27 cellular contexts compared by ENCODE assay signal in genomic region chr17:33739714-33740113, GRCh38.
"Had no signal": no experiment of that assay in that cellular context is flagged by ENCODE, and none has a peak within 500 bp of the region (broad histone marks: within the 10 kb centered on the region; RNA-seq: fewer than 3 reads in every experiment).

No MANE protein-coding gene starts in this region.

- DNase-seq: hypothalamus; immature natural killer cell; kidney; left colon; left lung; lower lobe of right lung; mammary epithelial cell; mesenchymal stem cell; naive thymus-derived CD8-positive, alpha-beta T cell; ovary; retina; right cardiac atrium; stimulated activated CD4-positive, alpha-beta T cell treated with anti-CD3 and anti-CD28 coated beads, Interleukin-12 subunit alpha, Interleukin-12 subunit beta, amount 100 ng/mL, for 4 hours; stimulated activated CD4-positive, alpha-beta T cell treated with anti-CD3 and anti-CD28 coated beads, Interleukin-15, amount 100 ng/mL, for 24 hours; stimulated activated CD4-positive, alpha-beta T cell treated with anti-CD3 and anti-CD28 coated beads, Interleukin-2, amount 100 ng/mL, for 24 hours; stimulated activated CD4-positive, alpha-beta T cell treated with anti-CD3 and anti-CD28 coated beads, Interleukin-4, amount 100 ng/mL, for 1 hour; stimulated activated naive B cell treated with anti-CD40 and anti-IgM and Interleukin-4, amounts not matched to agents 10 μg/mL and 1 μg/mL and 100 μg/mL, for 72 hours; stimulated activated naive CD8-positive, alpha-beta T cell treated with anti-CD3 and anti-CD28 coated beads, Interleukin-15, Interleukin-2, amounts not matched to agents 100 U/mL and 50 U/mL, for 24 hours; stomach; testis; thyroid gland; transverse colon; upper lobe of left lung had no signal

- H3K27ac Mint-ChIP-seq: immature natural killer cell; naive thymus-derived CD8-positive, alpha-beta T cell; stimulated activated naive B cell treated with anti-CD40 and anti-IgM and Interleukin-4, amounts not matched to agents 10 μg/mL and 1 μg/mL and 100 μg/mL, for 72 hours had no signal

- H3K9me3 ChIP-seq: left lung, lower lobe of right lung, ovary, prostate gland, testis, thyroid gland, transverse colon, upper lobe of left lung, vagina had no signal

- H3K9me3 Mint-ChIP-seq: stimulated activated naive B cell treated with anti-CD40 and anti-IgM and Interleukin-4, amounts not matched to agents 10 μg/mL and 1 μg/mL and 100 μg/mL, for 72 hours had no signal

- H3K4me1 ChIP-seq: left lung, lower lobe of right lung, prostate gland, stomach, testis, thyroid gland, transverse colon, upper lobe of left lung, vagina had no signal

- H3K27me3 ChIP-seq: ovary, testis, thyroid gland, upper lobe of left lung, vagina had no signal

- H3K4me3 Mint-ChIP-seq: immature natural killer cell; naive thymus-derived CD8-positive, alpha-beta T cell; stimulated activated naive B cell treated with anti-CD40 and anti-IgM and Interleukin-4, amounts not matched to agents 10 μg/mL and 1 μg/mL and 100 μg/mL, for 72 hours had no signal

- ATAC-seq: left colon; left lung; lower lobe of right lung; naive thymus-derived CD8-positive, alpha-beta T cell; right cardiac atrium; sciatic nerve; stimulated activated naive B cell treated with anti-CD40 and anti-IgM and Interleukin-4, amounts not matched to agents 10 μg/mL and 1 μg/mL and 100 μg/mL, for 72 hours; stimulated activated naive CD8-positive, alpha-beta T cell treated with anti-CD3 and anti-CD28 coated beads, Interleukin-15, Interleukin-2, amounts not matched to agents 100 U/mL and 50 U/mL, for 24 hours had no signal

- H3K4me1 Mint-ChIP-seq: immature natural killer cell; naive thymus-derived CD8-positive, alpha-beta T cell; stimulated activated naive B cell treated with anti-CD40 and anti-IgM and Interleukin-4, amounts not matched to agents 10 μg/mL and 1 μg/mL and 100 μg/mL, for 72 hours had no signal

- H3K36me3 ChIP-seq: left lung, lower lobe of right lung, ovary, prostate gland, stomach, thyroid gland, transverse colon, upper lobe of left lung, vagina had no signal

- H3K36me3 Mint-ChIP-seq: immature natural killer cell; stimulated activated naive B cell treated with anti-CD40 and anti-IgM and Interleukin-4, amounts not matched to agents 10 μg/mL and 1 μg/mL and 100 μg/mL, for 72 hours had no signal

- H3K27ac ChIP-seq: left lung, lower lobe of right lung, ovary, prostate gland, skin epidermis, stomach, testis, thyroid gland, transverse colon, upper lobe of left lung, vagina had no signal

- H3K4me3 ChIP-seq: left lung, lower lobe of right lung, ovary, prostate gland, skin epidermis, stomach, testis, thyroid gland, transverse colon, upper lobe of left lung, vagina had no signal
